Comparison of ENCODE assay signal across 28 cellular contexts in the genomic region with DNA sequence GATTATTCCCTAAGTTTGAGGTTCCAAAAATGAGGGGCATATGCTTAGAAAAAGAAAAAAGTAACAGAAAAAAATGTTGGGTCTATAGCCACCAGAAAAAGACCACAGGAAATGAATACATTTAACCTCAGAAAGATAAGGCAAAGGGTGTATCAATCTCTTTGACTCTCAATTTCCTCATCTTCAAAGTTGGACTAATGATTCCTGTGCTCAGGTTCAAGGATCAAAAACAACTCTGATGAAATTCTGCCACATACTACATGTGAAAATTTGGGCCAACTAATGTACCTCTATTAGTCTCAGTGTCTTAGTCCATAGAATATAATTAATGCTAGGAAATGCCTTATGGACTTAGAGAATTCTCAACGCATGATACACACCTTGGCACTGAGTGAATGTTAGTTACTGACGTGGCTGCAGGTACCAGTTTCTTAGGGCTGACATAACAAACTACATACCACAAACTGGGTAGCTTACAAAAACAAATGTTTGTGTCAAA.
"Had no signal": no experiment of that assay in that cellular context is flagged by ENCODE, and none has a peak within 500 bp of the region (broad histone marks: within the 10 kb centered on the region; RNA-seq: fewer than 3 reads in every experiment).

No MANE protein-coding gene starts in this region.

- H3K27me3 Mint-ChIP-seq: activated B cell treated with CpG ODN at 0.5 μM for 24 hours; activated CD8-positive, alpha-beta T cell treated with anti-CD3 and anti-CD28 coated beads for 36 hours; activated naive CD8-positive, alpha-beta T cell; effector memory CD8-positive, alpha-beta T cell had no signal

- H3K9me3 Mint-ChIP-seq: activated CD8-positive, alpha-beta T cell treated with anti-CD3 and anti-CD28 coated beads for 36 hours had no signal

- H3K27ac Mint-ChIP-seq: activated B cell treated with CpG ODN at 0.5 μM for 24 hours; activated CD8-positive, alpha-beta T cell treated with anti-CD3 and anti-CD28 coated beads for 36 hours; activated naive CD8-positive, alpha-beta T cell; activated T-helper 17 cell treated with anti-CD3 and anti-CD28 coated beads, Interleukin-2, amount 50 U/mL, for 72 hours; effector memory CD8-positive, alpha-beta T cell had no signal

- H3K36me3 ChIP-seq: brain microvascular endothelial cell, WERI-Rb-1 had no signal

- H3K4me3 Mint-ChIP-seq: activated B cell treated with CpG ODN at 0.5 μM for 24 hours; activated CD8-positive, alpha-beta T cell treated with anti-CD3 and anti-CD28 coated beads for 36 hours; activated naive CD8-positive, alpha-beta T cell; activated T-cell treated with anti-CD3 and anti-CD28 coated beads, Interleukin-2, amount 50 U/mL, for 4 hours; activated T-helper 17 cell treated with anti-CD3 and anti-CD28 coated beads, Interleukin-2, amount 50 U/mL, for 72 hours; effector memory CD8-positive, alpha-beta T cell had no signal

- H3K27me3 ChIP-seq: brain microvascular endothelial cell had no signal

- H3K36me3 Mint-ChIP-seq: activated naive CD8-positive, alpha-beta T cell had no signal

- H3K27ac ChIP-seq: brain microvascular endothelial cell, epithelial cell of prostate, WERI-Rb-1 had no signal

- H3K4me1 Mint-ChIP-seq: activated B cell treated with CpG ODN at 0.5 μM for 24 hours; activated T-helper 17 cell treated with anti-CD3 and anti-CD28 coated beads, Interleukin-2, amount 50 U/mL, for 72 hours had no signal

- FAIRE-seq: colon, frontal cortex had no signal

- DNase-seq: activated B cell treated with CpG ODN at 0.5 μM for 24 hours; activated CD4-positive, alpha-beta T cell treated with anti-CD3 and anti-CD28 coated beads for 48 hours; activated CD4-positive, alpha-beta T cell treated with anti-CD3 and anti-CD28 coated beads, Interleukin-2, amount 50 U/mL, for 1 hour; activated CD4-positive, alpha-beta T cell treated with anti-CD3 and anti-CD28 coated beads, Interleukin-2, amount 50 U/mL, for 48 hours; activated CD8-positive, alpha-beta memory T cell treated with anti-CD3 and anti-CD28 coated beads for 24 hours; activated CD8-positive, alpha-beta T cell treated with anti-CD3 and anti-CD28 coated beads for 36 hours; activated effector memory CD4-positive, alpha-beta T cell treated with Interleukin-2 at 50 U/mL for 16 hours; activated gamma-delta T cell treated with Interleukin-2 at 50 U/mL for 16 hours; activated naive CD4-positive, alpha-beta T cell treated with anti-CD3 and anti-CD28 coated beads, Interleukin-2, amount 50 U/mL, for 16 hours; activated naive CD4-positive, alpha-beta T cell treated with Interleukin-2 at 50 U/mL for 16 hours; activated T-cell treated with anti-CD3 and anti-CD28 coated beads, Interleukin-2, amount 50 U/mL, for 4 hours; amygdala; aorta; brain microvascular endothelial cell; caudate nucleus; cortex of kidney; dermis blood vessel endothelial cell; effector CD4-positive, alpha-beta T cell; effector memory CD8-positive, alpha-beta T cell; foreskin fibroblast; head of caudate nucleus; T-helper 2 cell; WERI-Rb-1 had no signal
